ENCODE assay signal across 1 cellular context in the genomic region with DNA sequence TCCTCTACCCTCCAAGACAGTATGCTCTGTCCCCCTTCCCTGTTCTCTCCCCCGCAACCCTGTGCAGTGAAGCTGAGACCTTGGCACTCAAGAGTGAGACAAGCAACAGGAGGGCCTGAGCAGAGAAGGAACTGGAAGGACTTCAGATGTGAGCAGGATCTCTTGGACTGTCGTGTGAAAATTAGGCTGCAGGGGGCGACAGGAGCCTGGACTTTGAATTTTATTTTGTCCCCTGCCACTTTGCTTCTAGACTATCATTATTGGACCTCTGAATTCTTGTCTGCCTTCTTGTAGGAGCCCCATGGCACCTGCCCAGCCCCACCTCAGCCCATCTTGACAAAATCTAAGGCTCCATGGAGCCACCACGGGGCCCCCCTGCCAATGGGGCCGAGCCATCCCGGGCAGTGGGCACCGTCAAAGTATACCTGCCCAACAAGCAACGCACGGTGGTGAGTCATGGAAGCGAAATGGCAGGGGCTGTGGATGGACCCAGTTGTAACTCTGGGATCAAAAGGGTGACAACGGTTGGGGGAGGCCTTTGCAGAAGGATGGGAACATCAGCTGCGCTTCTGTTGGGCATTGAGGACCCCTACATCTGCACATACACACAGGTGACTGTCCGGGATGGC.
A peak's percentile ranks its signal among the peaks of the same experiment; 100 is the strongest.
TF ChIP-seq lines count a peak whose summit lies in the region.

No MANE protein-coding gene starts in this region.

TF ChIP-seq in IMR-90, 13 proteins besides CTCF, POLR2A, EP300 and RAD21:
- TF ChIP-seq NFE2L2 (IDR thresholded peaks at IDR 0.05; ENCODE audit: low read depth, low read length) = no peak
- TF ChIP-seq SMC3 (IDR thresholded peaks at IDR 0.05; ENCODE audit: low read depth, low read length) = peak; percentile 42; the same call in 1 of the 2 replicates
- no peak for TF ChIP-seq BHLHE40 (IDR thresholded peaks at IDR 0.05; ENCODE audit: low read depth, low read length)
